10 cellular contexts compared by ENCODE assay signal in genomic region chr16:48559462-48560211, GRCh38. TPM values are rescaled to one million over a fixed set of nuclear protein-coding genes. Genes with fewer than 3 reads are reported as not detected.
DNase-seq lines count a peak whose midpoint lies in the region; ATAC-seq and TF ChIP-seq lines count a peak whose summit lies in the region.
"Had no signal": no experiment of that assay in that cellular context is flagged by ENCODE, and none has a peak within 500 bp of the region (broad histone marks: within the 10 kb centered on the region; RNA-seq: fewer than 3 reads in every experiment).

No MANE protein-coding gene starts in this region.

- no peak for TF ChIP-seq CTCF in cardiac muscle cell (IDR thresholded peaks at IDR 0.05; ENCODE audit: low read depth, low read length)
- no peak for TF ChIP-seq CTCF in neural progenitor cell (IDR thresholded peaks at IDR 0.05)
- no peak for TF ChIP-seq CTCF in suprapubic skin (IDR thresholded peaks at IDR 0.05)

- no peak overlapping the region for H3K9ac ChIP-seq in neural progenitor cell
- H3K9ac ChIP-seq: BLaER1 had no signal

- H3K27ac ChIP-seq in cardiac muscle cell: peak overlapping the region; percentile 70
- H3K27ac ChIP-seq in neural progenitor cell: no peak overlapping the region
- H3K27ac ChIP-seq in suprapubic skin: no peak overlapping the region
- H3K27ac ChIP-seq: BLaER1, pancreas had no signal

- no peaks in the 10 kb centered on the region for H3K27me3 ChIP-seq in cardiac muscle cell
- no peaks in the 10 kb centered on the region for H3K27me3 ChIP-seq in neural progenitor cell
- H3K27me3 ChIP-seq in suprapubic skin: no peaks in the 10 kb centered on the region
- H3K27me3 ChIP-seq: BLaER1, pancreas had no signal

- H3K9me3 ChIP-seq in cardiac muscle cell (ENCODE audit: low read depth) (no peaks in the 10 kb centered on the region), neural progenitor cell (ENCODE audit: low read depth) (no peaks in the 10 kb centered on the region), suprapubic skin (no peaks in the 10 kb centered on the region)
- H3K9me3 ChIP-seq: BLaER1, pancreas had no signal

- TF ChIP-seq EP300 in suprapubic skin (IDR thresholded peaks at IDR 0.05): no peak

- H2AFZ ChIP-seq in neural progenitor cell (replicated peaks): no peak overlapping the region

- intact Hi-C loops in left cardiac atrium (cut with DNase I): loop anchor here in 1 of 2 donors (5.0 kb wide), 1 partner anchor 43 kb away; no protein-coding TSS in a partner anchor
- intact Hi-C loops in left colon (cut with DNase I, micrococcal nuclease): no loop called here

- H3K79me2 ChIP-seq in neural progenitor cell (ENCODE audit: low read depth): peaks cover 100% of the 10 kb centered on the region

- H3K4me3 Mint-ChIP-seq in T-helper 2 cell treated with Interferon-gamma antibody and Interleukin-4, amounts not matched to agents 5 μg/mL and 100 μg/mL, for 36 hours: no peak overlapping the region
- no peak overlapping the region for H3K4me3 Mint-ChIP-seq in neural progenitor cell

- no peaks in the 10 kb centered on the region for H3F3A ChIP-seq in neural progenitor cell (ENCODE audit: low read depth)

- no peak for TF ChIP-seq POLR2A in suprapubic skin (IDR thresholded peaks at IDR 0.05)

- H3K9me3 Mint-ChIP-seq in T-helper 2 cell treated with Interferon-gamma antibody and Interleukin-4, amounts not matched to agents 5 μg/mL and 100 μg/mL, for 36 hours: no peaks in the 10 kb centered on the region
- H3K9me3 Mint-ChIP-seq in neural progenitor cell: peaks cover 8% of the 10 kb centered on the region

- H3K27me3 Mint-ChIP-seq in T-helper 2 cell treated with Interferon-gamma antibody and Interleukin-4, amounts not matched to agents 5 μg/mL and 100 μg/mL, for 36 hours (ENCODE audit: low read depth): no peaks in the 10 kb centered on the region
- no peaks in the 10 kb centered on the region for H3K27me3 Mint-ChIP-seq in neural progenitor cell (ENCODE audit: insufficient read depth, low read depth)

- H3K36me3 Mint-ChIP-seq in T-helper 2 cell treated with Interferon-gamma antibody and Interleukin-4, amounts not matched to agents 5 μg/mL and 100 μg/mL, for 36 hours (ENCODE audit: low read depth): peaks cover 40% of the 10 kb centered on the region
- peaks cover 43% of the 10 kb centered on the region for H3K36me3 Mint-ChIP-seq in neural progenitor cell

- peaks cover 72% of the 10 kb centered on the region for H4K20me1 ChIP-seq in neural progenitor cell (ENCODE audit: low read depth)

- DNase-seq in cardiac muscle cell (ENCODE audit: low read depth in 1 of 2, low spot score in 1 of 2) (no peak), left cardiac atrium (no peak), left colon (no peak), neural progenitor cell (ENCODE audit: low spot score) (no peak), ecto neural progenitor cell (ENCODE audit: low spot score) (no peak), suprapubic skin (ENCODE audit: low spot score in 2 of 2) (no peak)
- DNase-seq in T-helper 2 cell treated with Interferon-gamma antibody and Interleukin-4, amounts not matched to agents 5 μg/mL and 100 μg/mL, for 36 hours (ENCODE audit: low spot score): no peak
- no peak for DNase-seq in stimulated activated CD4-positive, alpha-beta T cell treated with anti-CD3 and anti-CD28 coated beads, Interleukin-4, amount 100 ng/mL, for 1 hour
- DNase-seq: pancreas had no signal

- H3K36me3 ChIP-seq in cardiac muscle cell: peaks cover 8% of the 10 kb centered on the region
- peaks cover 13% of the 10 kb centered on the region for H3K36me3 ChIP-seq in neural progenitor cell
- peaks cover 7% of the 10 kb centered on the region for H3K36me3 ChIP-seq in suprapubic skin
- H3K36me3 ChIP-seq: pancreas had no signal

- ATAC-seq in left cardiac atrium: no peak
- ATAC-seq in left colon: peak; percentile 42

- peak overlapping the region; percentile 24 for H3K27ac Mint-ChIP-seq in T-helper 2 cell treated with Interferon-gamma antibody and Interleukin-4, amounts not matched to agents 5 μg/mL and 100 μg/mL, for 36 hours
- no peak overlapping the region for H3K27ac Mint-ChIP-seq in neural progenitor cell

- peaks cover 54% of the 10 kb centered on the region for H3K4me1 Mint-ChIP-seq in T-helper 2 cell treated with Interferon-gamma antibody and Interleukin-4, amounts not matched to agents 5 μg/mL and 100 μg/mL, for 36 hours (ENCODE audit: low read depth)
- peaks cover 18% of the 10 kb centered on the region for H3K4me1 Mint-ChIP-seq in neural progenitor cell

- WGBS in suprapubic skin: 53% methylated on average over 6 of the region's 6 CpGs

- H3K4me1 ChIP-seq in cardiac muscle cell (ENCODE audit: low read depth) (peaks cover 38% of the 10 kb centered on the region), neural progenitor cell (peaks cover 11% of the 10 kb centered on the region), suprapubic skin (peaks cover 59% of the 10 kb centered on the region)
- H3K4me1 ChIP-seq: BLaER1 had no signal

- H3K4me2 ChIP-seq in neural progenitor cell: no peak overlapping the region
- H3K4me2 ChIP-seq: BLaER1 had no signal

- H3K4me3 ChIP-seq in cardiac muscle cell (no peak overlapping the region), neural progenitor cell (no peak overlapping the region), suprapubic skin (no peak overlapping the region)
- H3K4me3 ChIP-seq: BLaER1, pancreas had no signal

RNA-seq across cellular contexts. Expression of gene N4BP1, which starts 50.3 kb away (rescaled TPM):
- total RNA-seq in cardiac muscle cell: 9.7 and 10.5 TPM in 2 replicates
- polyA plus RNA-seq in cardiac muscle cell: 18.3 and 26.2 TPM in 2 replicates
- total RNA-seq in left cardiac atrium: 10 to 100 TPM; 19.2 to 22.5 TPM
- total RNA-seq in left colon: 10 to 100 TPM; 36.4 to 42.3 TPM
- total RNA-seq in neural progenitor cell (ENCODE audit: low replicate concordance): 30.8 and 57.2 TPM in 2 replicates
- 10 to 100 TPM; 46.2 to 78.1 (median 66.5) TPM for total RNA-seq in suprapubic skin
